In genomic region chr1:8540971-8541370, GRCh38 we compare ENCODE assay signal across 14 cellular contexts.
A peak's percentile ranks its signal among the peaks of the same experiment; 100 is the strongest.
DNase-seq lines count a peak whose midpoint lies in the region; ATAC-seq and TF ChIP-seq lines count a peak whose summit lies in the region.
"Had no signal": no experiment of that assay in that cellular context is flagged by ENCODE, and none has a peak within 500 bp of the region (broad histone marks: within the 10 kb centered on the region; RNA-seq: fewer than 3 reads in every experiment).

No MANE protein-coding gene starts in this region.

- H2AFZ ChIP-seq in PC-3 (ENCODE audit: low read length) (no peak overlapping the region), neural progenitor cell (replicated peaks) (no peak overlapping the region)

- DNase-seq in ELR (ENCODE audit: low read depth) (peak; percentile 36), PC-3 (no peak), chondrocyte (ENCODE audit: low spot score) (no peak), renal cortical epithelial cell (ENCODE audit: low read depth) (peak; percentile 66), neural progenitor cell (ENCODE audit: low spot score) (no peak), Peyer's patch (no peak), activated gamma-delta T cell (lab: John Stamatoyannopoulos, UW) (no peak)
- DNase-seq in naive thymus-derived CD4-positive, alpha-beta T cell: no peak
- DNase-seq: activated CD8-positive, alpha-beta memory T cell treated with anti-CD3 and anti-CD28 coated beads, Interleukin-2, amount 50 U/mL, for 48 hours; left ventricle myocardium superior; NCI-H1092 treated with DMSO at 0.1 percent for 48 hours; NCI-H345; T1000 had no signal

- TF ChIP-seq CTCF in PC-3 (conservative IDR thresholded peaks at IDR 0.05; ENCODE audit: low read depth, low read length) (no peak), chondrocyte (IDR thresholded peaks at IDR 0.05) (no peak), neural progenitor cell (IDR thresholded peaks at IDR 0.05) (no peak), Peyer's patch (IDR thresholded peaks at IDR 0.05) (no peak)

- H3K4me1 ChIP-seq in PC-3 (ENCODE audit: insufficient read depth, low read length) (peaks cover 24% of the 10 kb centered on the region), neural progenitor cell (no peaks in the 10 kb centered on the region), Peyer's patch (no peaks in the 10 kb centered on the region)
- H3K4me1 ChIP-seq in naive thymus-derived CD4-positive, alpha-beta T cell (ENCODE audit: control insufficient read depth in 2 of 2, insufficient read depth in 2 of 2, low read length in 2 of 2): no peaks in the 10 kb centered on the region

- intact Hi-C loops in PC-3 (cut with micrococcal nuclease): no loop called here
- intact Hi-C loops in naive thymus-derived CD4-positive, alpha-beta T cell (cut with micrococcal nuclease): no loop called here

- H3K9me3 ChIP-seq in PC-3 (ENCODE audit: low read length): no peaks in the 10 kb centered on the region
- no peaks in the 10 kb centered on the region for H3K9me3 ChIP-seq in neural progenitor cell (ENCODE audit: low read depth)
- H3K9me3 ChIP-seq in naive thymus-derived CD4-positive, alpha-beta T cell (ENCODE audit: control insufficient read depth in 2 of 3, low read length in 3 of 3): no peaks in the 10 kb centered on the region
- H3K9me3 ChIP-seq in Peyer's patch: no peaks in the 10 kb centered on the region

- TF ChIP-seq POLR2A in Peyer's patch (IDR thresholded peaks at IDR 0.05): no peak

- no TSS peak for BruUV-seq in PC-3 (replicated peaks; lab: Mats Ljungman, UMichigan)

- H3K27ac ChIP-seq in PC-3 (ENCODE audit: low read length) (peak overlapping the region; percentile 58), neural progenitor cell (no peak overlapping the region), Peyer's patch (no peak overlapping the region)
- no peak overlapping the region for H3K27ac ChIP-seq in naive thymus-derived CD4-positive, alpha-beta T cell (ENCODE audit: low read depth, low read length)

- peaks cover 6% of the 10 kb centered on the region for H3F3A ChIP-seq in PC-3 (ENCODE audit: low read length, unreplicated experiment)
- H3F3A ChIP-seq in neural progenitor cell (ENCODE audit: low read depth): no peaks in the 10 kb centered on the region

- H3K36me3 ChIP-seq in PC-3 (ENCODE audit: low read depth, low read length): peaks cover 10% of the 10 kb centered on the region
- H3K36me3 ChIP-seq in neural progenitor cell: peaks cover 5% of the 10 kb centered on the region
- peaks cover 0 to 8% (median 0%) of the 10 kb centered on the region in 3 experiments for H3K36me3 ChIP-seq in naive thymus-derived CD4-positive, alpha-beta T cell (ENCODE audit: control insufficient read depth in 2 of 3, insufficient read depth in 3 of 3, low read length in 3 of 3)
- no peaks in the 10 kb centered on the region for H3K36me3 ChIP-seq in Peyer's patch

- H3K27me3 ChIP-seq in PC-3 (ENCODE audit: low read length) (no peaks in the 10 kb centered on the region), neural progenitor cell (no peaks in the 10 kb centered on the region), Peyer's patch (no peaks in the 10 kb centered on the region)
- no peaks in the 10 kb centered on the region for H3K27me3 ChIP-seq in naive thymus-derived CD4-positive, alpha-beta T cell (ENCODE audit: control insufficient read depth in 2 of 2, insufficient read depth in 2 of 2, low read length in 2 of 2)

- H3K4me3 Mint-ChIP-seq in chondrocyte (ENCODE audit: unreplicated experiment) (no peak overlapping the region), neural progenitor cell (no peak overlapping the region)
- no peak overlapping the region for H3K4me3 Mint-ChIP-seq in naive thymus-derived CD4-positive, alpha-beta T cell
- H3K4me3 Mint-ChIP-seq: CD14-positive monocyte had no signal

- peaks cover 7% of the 10 kb centered on the region for H3K36me3 Mint-ChIP-seq in chondrocyte (ENCODE audit: low read depth)
- peaks cover 32% of the 10 kb centered on the region for H3K36me3 Mint-ChIP-seq in neural progenitor cell
- H3K36me3 Mint-ChIP-seq in naive thymus-derived CD4-positive, alpha-beta T cell: peaks cover 6 to 35% (median 20%) of the 10 kb centered on the region in 5 donors

- no peaks in the 10 kb centered on the region for H3K9me2 ChIP-seq in PC-3 (replicated peaks; ENCODE audit: low read length)

- H3K27ac Mint-ChIP-seq in chondrocyte (ENCODE audit: unreplicated experiment) (peak overlapping the region; percentile 86), neural progenitor cell (no peak overlapping the region)
- peak overlapping the region in 3 of 9 donors; percentile 46 to 69 (median 48) for H3K27ac Mint-ChIP-seq in naive thymus-derived CD4-positive, alpha-beta T cell

- H3K4me2 ChIP-seq in PC-3 (ENCODE audit: low read length): peak overlapping the region; percentile 1; the same call in 1 of the 2 replicates
- H3K4me2 ChIP-seq in neural progenitor cell: no peak overlapping the region

- CTCF ChIA-PET in PC-3 (lab: Charles Lee): no interaction called here
- CTCF ChIA-PET in naive thymus-derived CD4-positive, alpha-beta T cell (lab: Charles Lee): no interaction called here

- H4K20me1 ChIP-seq in PC-3 (ENCODE audit: low read length) (0 out of 2 replicates have a peak, but pooled peaks cover 4% of the 10 kb centered on the region), neural progenitor cell (ENCODE audit: low read depth) (peaks cover 6% of the 10 kb centered on the region)

- ATAC-seq in PC-3: 0 out of 2 replicates have a peak, but pooled peaks have one; percentile 33
- no peak for ATAC-seq in naive thymus-derived CD4-positive, alpha-beta T cell
- ATAC-seq: left ventricle myocardium superior had no signal

- H3K9me3 Mint-ChIP-seq in chondrocyte (ENCODE audit: low read depth) (peaks cover 7% of the 10 kb centered on the region), neural progenitor cell (peaks cover 13% of the 10 kb centered on the region)
- H3K9me3 Mint-ChIP-seq in naive thymus-derived CD4-positive, alpha-beta T cell: peaks cover 0 to 9% (median 2%) of the 10 kb centered on the region in 11 donors

- H3K9ac ChIP-seq in PC-3 (ENCODE audit: low read length): no peak overlapping the region
- H3K9ac ChIP-seq in neural progenitor cell: no peak overlapping the region

- H3K27me3 Mint-ChIP-seq in chondrocyte (ENCODE audit: low read depth): no peaks in the 10 kb centered on the region
- H3K27me3 Mint-ChIP-seq in neural progenitor cell (ENCODE audit: insufficient read depth, low read depth): peaks cover 2% of the 10 kb centered on the region
- no peaks in the 10 kb centered on the region for H3K27me3 Mint-ChIP-seq in naive thymus-derived CD4-positive, alpha-beta T cell

- peaks cover 13% of the 10 kb centered on the region for H3K4me1 Mint-ChIP-seq in chondrocyte (ENCODE audit: low read depth)
- peaks cover 10% of the 10 kb centered on the region for H3K4me1 Mint-ChIP-seq in neural progenitor cell
- peaks cover 0 to 45% (median 13%) of the 10 kb centered on the region in 7 donors for H3K4me1 Mint-ChIP-seq in naive thymus-derived CD4-positive, alpha-beta T cell
- H3K4me1 Mint-ChIP-seq: CD14-positive monocyte had no signal

- no peaks in the 10 kb centered on the region for H3K79me2 ChIP-seq in PC-3 (ENCODE audit: low read length)
- peaks cover 57% of the 10 kb centered on the region for H3K79me2 ChIP-seq in neural progenitor cell (ENCODE audit: low read depth)

- POLR2A ChIA-PET in PC-3 (lab: Charles Lee; ENCODE audit: unreplicated experiment): no interaction called here
- POLR2A ChIA-PET in naive thymus-derived CD4-positive, alpha-beta T cell (lab: Charles Lee): no interaction called here

- H3K4me3 ChIP-seq in PC-3 (ENCODE audit: low read length) (no peak overlapping the region), neural progenitor cell (no peak overlapping the region), Peyer's patch (no peak overlapping the region)
- no peak overlapping the region for H3K4me3 ChIP-seq in naive thymus-derived CD4-positive, alpha-beta T cell (ENCODE audit: low read length)

Comparison
In these comparisons a context has a peak if more than half of its experiments do, and no peak if none do; other contexts are left out.
1. DNase-seq: peak in ELR (single experiment) and renal cortical epithelial cell (single experiment); none in PC-3 (single experiment), chondrocyte (single experiment), neural progenitor cell (single experiment), naive thymus-derived CD4-positive, alpha-beta T cell (0 of 9), Peyer's patch (0 of 3) and activated gamma-delta T cell (single experiment).